In genomic region chr6:27728442-27728841, GRCh38 we compare ENCODE assay signal across 35 cellular contexts.
"Had no signal": no experiment of that assay in that cellular context is flagged by ENCODE, and none has a peak within 500 bp of the region (broad histone marks: within the 10 kb centered on the region; RNA-seq: fewer than 3 reads in every experiment).

No MANE protein-coding gene starts in this region.

- H3K36me3 ChIP-seq: MG63 had no signal

- DNase-seq: Karpas-422, Kasumi-1, MG63, MM.1S, MV-4-11, NCI-H1048, NCI-H1092, NCI-H1092 treated with DMSO at 0.1 percent for 48 hours, NCI-H1105, NCI-H1105 treated with DMSO at 0.1 percent for 48 hours, NCI-H1417, NCI-H1417 treated with DMSO at 0.1 percent for 48 hours, NCI-H1436, NCI-H1436 treated with DMSO at 0.1 percent for 48 hours, NCI-H146, NCI-H1694, NCI-H1694 treated with DMSO at 0.1 percent for 48 hours, NCI-H187, NCI-H187 treated with DMSO at 0.1 percent for 48 hours, NCI-H1930, NCI-H2029, NCI-H2029 treated with DMSO at 0.1 percent for 48 hours, NCI-H2081, NCI-H2081 treated with DMSO at 0.1 percent for 48 hours, NCI-H2107, NCI-H2171, NCI-H2171 treated with DMSO at 0.1 percent for 48 hours, NCI-H2227 treated with DMSO at 0.1 percent for 48 hours, NCI-H226, NCI-H345, NCI-H446, NCI-H446 treated with DMSO at 0.1 percent for 48 hours, NCI-H510A, NCI-H510A treated with DMSO at 0.1 percent for 48 hours, NCI-H524 had no signal

- H3K9me3 ChIP-seq: MG63 had no signal

- H3K4me3 ChIP-seq: MG63 had no signal
